ENCODE assay signal across 14 cellular contexts in genomic region chr22:41369089-41369745, GRCh38. TPM values are rescaled to one million over a fixed set of nuclear protein-coding genes. Genes with fewer than 3 reads are reported as not detected.
DNase-seq lines count a peak whose midpoint lies in the region; ATAC-seq and TF ChIP-seq lines count a peak whose summit lies in the region.
"Had no signal": no experiment of that assay in that cellular context is flagged by ENCODE, and none has a peak within 500 bp of the region (broad histone marks: within the 10 kb centered on the region; RNA-seq: fewer than 3 reads in every experiment).

No MANE protein-coding gene starts in this region.

- TF ChIP-seq CTCF in right lobe of liver (IDR thresholded peaks at IDR 0.05): no peak

- ATAC-seq in right lobe of liver (no peak), HG03432 (IDR thresholded peaks at IDR 0.05; ENCODE audit: unreplicated experiment) (no peak)

- 42% methylated on average over 2 of the region's 11 CpGs for WGBS in right lobe of liver (ENCODE audit: insufficient coverage, low coverage, low lambda C conversion rate, missing lambda C conversion rate)

- peak overlapping the region in 2 of 5 donors; percentile 29 for H3K9ac ChIP-seq in subcutaneous abdominal adipose tissue (ENCODE audit: low read length in 5 of 5)

- peak overlapping the region; percentile 5 for H3K27ac ChIP-seq in SJCRH30
- H3K27ac ChIP-seq in right lobe of liver: peak overlapping the region in 1 of 3 donors; percentile 81
- H3K27ac ChIP-seq in subcutaneous abdominal adipose tissue (ENCODE audit: low read depth, low read length): peak overlapping the region; percentile 30
- H3K27ac ChIP-seq: SJSA1 had no signal

- H3K4me3 ChIP-seq in SJCRH30: peak overlapping the region; percentile 13
- peak overlapping the region in 2 of 3 donors; percentile 66 to 71 for H3K4me3 ChIP-seq in right lobe of liver
- H3K4me3 ChIP-seq in subcutaneous abdominal adipose tissue (ENCODE audit: low read depth in 1 of 5, low read length in 5 of 5): peak overlapping the region; percentile 62 to 81 (median 68)
- H3K4me3 ChIP-seq: SJSA1 had no signal

- H3K4me1 ChIP-seq in SJCRH30: peaks cover 27% of the 10 kb centered on the region
- H3K4me1 ChIP-seq in right lobe of liver: peaks cover 0 to 25% (median 9%) of the 10 kb centered on the region in 4 donors
- peaks cover 10 to 35% (median 31%) of the 10 kb centered on the region in 5 donors for H3K4me1 ChIP-seq in subcutaneous abdominal adipose tissue (ENCODE audit: control insufficient read depth in 5 of 5, insufficient read depth in 5 of 5, low read length in 5 of 5)

- H3K27me3 ChIP-seq in SJCRH30: no peaks in the 10 kb centered on the region
- H3K27me3 ChIP-seq in right lobe of liver: no peaks in the 10 kb centered on the region
- no peaks in the 10 kb centered on the region for H3K27me3 ChIP-seq in subcutaneous abdominal adipose tissue (ENCODE audit: control insufficient read depth in 5 of 5, insufficient read depth in 4 of 5, low read length in 5 of 5)
- H3K27me3 ChIP-seq: SJSA1 had no signal

- DNase-seq in NCI-H1436 treated with DMSO at 0.1 percent for 48 hours (lab: John Stamatoyannopoulos, UW): peak; percentile 21
- DNase-seq in SJCRH30: peak; percentile 75 to 83
- no peak for DNase-seq in right lobe of liver
- DNase-seq in AML-193 (lab: John Stamatoyannopoulos, UW): no peak
- DNase-seq in activated gamma-delta T cell (lab: John Stamatoyannopoulos, UW): no peak
- DNase-seq: activated B cell treated with CpG ODN at 0.5 μM for 24 hours; activated T-cell treated with anti-CD3 and anti-CD28 coated beads, Interleukin-2, amount 50 U/mL, for 24 hours; KBM-7; naive B cell; NCI-H226; stimulated activated CD8-positive, alpha-beta memory T cell treated with anti-CD3 and anti-CD28 coated beads, Interleukin-4, amount 100 ng/mL, for 48 hours had no signal

- intact Hi-C loops in right lobe of liver (cut with DNase I): no loop called here

- H3K9me3 ChIP-seq in SJCRH30 (replicated peaks): no peaks in the 10 kb centered on the region
- no peaks in the 10 kb centered on the region for H3K9me3 ChIP-seq in right lobe of liver
- H3K9me3 ChIP-seq in subcutaneous abdominal adipose tissue (ENCODE audit: control insufficient read depth in 5 of 5, low read length in 5 of 5): no peaks in the 10 kb centered on the region
- H3K9me3 ChIP-seq: SJSA1 had no signal

- no peak for TF ChIP-seq POLR2A in right lobe of liver (IDR thresholded peaks at IDR 0.05)

- H3K36me3 ChIP-seq in SJCRH30: no peaks in the 10 kb centered on the region
- H3K36me3 ChIP-seq in right lobe of liver: peaks cover 0 to 7% (median 0%) of the 10 kb centered on the region in 4 donors
- H3K36me3 ChIP-seq in subcutaneous abdominal adipose tissue (ENCODE audit: control insufficient read depth in 5 of 5, insufficient read depth in 5 of 5, low read length in 5 of 5): peaks cover 0 to 12% (median 2%) of the 10 kb centered on the region in 5 donors
- H3K36me3 ChIP-seq: SJSA1 had no signal

RNA-seq across cellular contexts. Expression of gene TEF, which starts 12.5 kb away (rescaled TPM):
- total RNA-seq in SJCRH30 (2014; rRNA removed; shearing (Covaris generic)): 6.0 and 7.4 TPM in 2 replicates
- 10 to 100 TPM in 4 of 6 experiments, 1 to 10 TPM in 2; 6.1 to 28.9 (median 15.5) TPM for total RNA-seq in right lobe of liver

Comparison
In these comparisons a context has a peak if more than half of its experiments do, and no peak if none do; other contexts are left out.
1. DNase-seq: peak in NCI-H1436 treated with DMSO at 0.1 percent for 48 hours (single experiment) and SJCRH30 (2 of 2); none in right lobe of liver (0 of 3), AML-193 (0 of 2) and activated gamma-delta T cell (single experiment).
2. H3K4me3 ChIP-seq: peak in every context shown above with its lines; median percentile 68 in right lobe of liver; 68 in subcutaneous abdominal adipose tissue; 13 in SJCRH30.